10 cellular contexts compared by ENCODE assay signal in the genomic region with DNA sequence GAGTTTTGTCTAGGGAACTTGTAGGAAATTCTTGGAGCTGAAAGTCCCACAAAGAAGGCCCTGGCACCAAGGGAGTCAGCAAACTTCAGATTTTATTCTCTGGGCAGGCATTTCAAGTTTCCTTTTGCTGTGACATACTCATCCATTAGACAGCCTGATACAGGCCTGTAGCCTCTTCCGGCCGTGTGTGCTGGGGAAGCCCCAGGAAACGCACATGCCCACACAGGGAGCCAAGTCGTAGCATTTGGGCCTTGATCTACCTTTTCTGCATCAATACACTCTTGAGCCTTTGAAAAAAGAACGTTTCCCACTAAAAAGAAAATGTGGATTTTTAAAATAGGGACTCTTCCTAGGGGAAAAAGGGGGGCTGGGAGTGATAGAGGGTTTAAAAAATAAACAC. TPM values are rescaled to one million over a fixed set of nuclear protein-coding genes. Genes with fewer than 3 reads are reported as not detected.
DNase-seq lines count a peak whose midpoint lies in the region; ATAC-seq, FAIRE-seq and TF ChIP-seq lines count a peak whose summit lies in the region.
"Had no signal": no experiment of that assay in that cellular context is flagged by ENCODE, and none has a peak within 500 bp of the region (broad histone marks: within the 10 kb centered on the region; RNA-seq: fewer than 3 reads in every experiment).

No MANE protein-coding gene starts in this region.

- no peaks in the 10 kb centered on the region for H3K79me2 ChIP-seq in OCI-LY3 (ENCODE audit: low read length)

- POLR2A ChIA-PET in CD4-positive, alpha-beta T cell (lab: Charles Lee): interaction anchor here (0.8 to 2.8 kb wide), 2 partner anchors 10 to 11 kb away, joined by 3 to 15 read pairs; no protein-coding TSS in a partner anchor
- POLR2A ChIA-PET in activated naive CD8-positive, alpha-beta T cell treated with anti-CD3 and anti-CD28 coated beads, Interleukin-2, amount 10 ng/mL, durations not matched to agents 7 days and 5 days (lab: Charles Lee): no interaction called here

- H3K27ac Mint-ChIP-seq in CD4-positive, alpha-beta T cell: peak overlapping the region; percentile 75
- peak overlapping the region; percentile 87 for H3K27ac Mint-ChIP-seq in activated naive CD8-positive, alpha-beta T cell treated with anti-CD3 and anti-CD28 coated beads, Interleukin-2, amount 10 ng/mL, durations not matched to agents 7 days and 5 days

- no peak for TF ChIP-seq POLR2A in H54 (IDR thresholded peaks at IDR 0.05; ENCODE audit: low read depth, low read length)

- no peaks in the 10 kb centered on the region for H3K36me3 Mint-ChIP-seq in CD4-positive, alpha-beta T cell (ENCODE audit: low read depth)
- peaks cover 9% of the 10 kb centered on the region for H3K36me3 Mint-ChIP-seq in activated naive CD8-positive, alpha-beta T cell treated with anti-CD3 and anti-CD28 coated beads, Interleukin-2, amount 10 ng/mL, durations not matched to agents 7 days and 5 days

- no peaks in the 10 kb centered on the region for H4K20me1 ChIP-seq in OCI-LY3 (ENCODE audit: insufficient read depth, low read length)

- intact Hi-C loops in CD4-positive, alpha-beta T cell (cut with DNase I, micrococcal nuclease): no loop called here

- no peaks in the 10 kb centered on the region for H3K9me3 Mint-ChIP-seq in CD4-positive, alpha-beta T cell
- H3K9me3 Mint-ChIP-seq in activated naive CD8-positive, alpha-beta T cell treated with anti-CD3 and anti-CD28 coated beads, Interleukin-2, amount 10 ng/mL, durations not matched to agents 7 days and 5 days: peaks cover 2% of the 10 kb centered on the region

- peak; percentile 28 to 58 (median 48) for DNase-seq in CD4-positive, alpha-beta T cell
- DNase-seq in activated naive CD8-positive, alpha-beta T cell treated with anti-CD3 and anti-CD28 coated beads, Interleukin-2, amount 10 ng/mL, durations not matched to agents 7 days and 5 days: peak; percentile 38
- no peak for DNase-seq in caudate nucleus (lab: John Stamatoyannopoulos, UW)
- DNase-seq in nucleus accumbens (lab: John Stamatoyannopoulos, UW): no peak
- no peak for DNase-seq in NCI-H187 (lab: John Stamatoyannopoulos, UW)
- DNase-seq in H54 (ENCODE audit: insufficient read length, low spot score): no peak

- H3K4me2 ChIP-seq in OCI-LY3 (ENCODE audit: low read length): peak overlapping the region; percentile 36
- H3K4me2 ChIP-seq: KMS-11 had no signal

- peak overlapping the region; percentile 14 for H3K4me3 Mint-ChIP-seq in CD4-positive, alpha-beta T cell
- H3K4me3 Mint-ChIP-seq in activated naive CD8-positive, alpha-beta T cell treated with anti-CD3 and anti-CD28 coated beads, Interleukin-2, amount 10 ng/mL, durations not matched to agents 7 days and 5 days: peak overlapping the region; percentile 36

- H3K36me3 ChIP-seq in OCI-LY3 (replicated peaks; ENCODE audit: low read depth, low read length): peaks cover 10% of the 10 kb centered on the region

- H3K27me3 Mint-ChIP-seq in CD4-positive, alpha-beta T cell: no peaks in the 10 kb centered on the region
- H3K27me3 Mint-ChIP-seq in activated naive CD8-positive, alpha-beta T cell treated with anti-CD3 and anti-CD28 coated beads, Interleukin-2, amount 10 ng/mL, durations not matched to agents 7 days and 5 days: no peaks in the 10 kb centered on the region

- no peak overlapping the region for H3K4me3 ChIP-seq in OCI-LY3 (ENCODE audit: low read length)

- H3K27me3 ChIP-seq in CD4-positive, alpha-beta T cell (ENCODE audit: control insufficient read depth, insufficient read depth, low read length): no peaks in the 10 kb centered on the region
- H3K27me3 ChIP-seq in OCI-LY3 (ENCODE audit: low read depth, low read length): no peaks in the 10 kb centered on the region

- peaks cover 32% of the 10 kb centered on the region for H3K4me1 ChIP-seq in OCI-LY3 (ENCODE audit: low read length)

- H3K27ac ChIP-seq in CD4-positive, alpha-beta T cell (ENCODE audit: low read depth, low read length): peak overlapping the region; percentile 51
- peak overlapping the region; percentile 44 for H3K27ac ChIP-seq in OCI-LY3 (ENCODE audit: low read length)
- no peak overlapping the region for H3K27ac ChIP-seq in caudate nucleus (ENCODE audit: low read depth, low read length)
- H3K27ac ChIP-seq: KMS-11 had no signal

- TF ChIP-seq CTCF in CD4-positive, alpha-beta T cell (IDR thresholded peaks at IDR 0.05): no peak
- TF ChIP-seq CTCF in OCI-LY3 (IDR thresholded peaks at IDR 0.05; ENCODE audit: low read depth, low read length): no peak

- H2AFZ ChIP-seq in OCI-LY3 (ENCODE audit: low read depth, low read length): peak overlapping the region; percentile 96

- CTCF ChIA-PET in CD4-positive, alpha-beta T cell (lab: Charles Lee): no interaction called here

- peak; percentile 92 for ATAC-seq in CD4-positive, alpha-beta T cell (ENCODE audit: poor library complexity)
- ATAC-seq in GM21529 (IDR thresholded peaks at IDR 0.05; ENCODE audit: unreplicated experiment): peak; percentile 90
- ATAC-seq in activated naive CD8-positive, alpha-beta T cell treated with anti-CD3 and anti-CD28 coated beads, Interleukin-2, amount 10 ng/mL, durations not matched to agents 7 days and 5 days (ENCODE audit: low read depth): peak; percentile 95

- peaks cover 42% of the 10 kb centered on the region for H3K4me1 Mint-ChIP-seq in CD4-positive, alpha-beta T cell (ENCODE audit: low read depth)
- H3K4me1 Mint-ChIP-seq in activated naive CD8-positive, alpha-beta T cell treated with anti-CD3 and anti-CD28 coated beads, Interleukin-2, amount 10 ng/mL, durations not matched to agents 7 days and 5 days: peaks cover 30% of the 10 kb centered on the region

- H3K9me3 ChIP-seq in CD4-positive, alpha-beta T cell (ENCODE audit: control insufficient read depth, low read length): no peaks in the 10 kb centered on the region
- H3K9me3 ChIP-seq in OCI-LY3 (ENCODE audit: insufficient read depth, low read length): no peaks in the 10 kb centered on the region

- no peak for FAIRE-seq in H54 (lab: Jason Lieb, UNC)
- FAIRE-seq: bronchial epithelial cell had no signal

- peak overlapping the region; percentile 15; the same call in 1 of the 2 replicates for H3K9ac ChIP-seq in OCI-LY3 (ENCODE audit: low read length)
- H3K9ac ChIP-seq: KMS-11 had no signal

RNA-seq across cellular contexts. Expression of a gene that starts 15.0 kb away (rescaled TPM):
- total RNA-seq in CD4-positive, alpha-beta T cell: 1 to 10 TPM; 3.5 to 4.2 TPM
- total RNA-seq in activated naive CD8-positive, alpha-beta T cell treated with anti-CD3 and anti-CD28 coated beads, Interleukin-2, amount 10 ng/mL, durations not matched to agents 7 days and 5 days: 10 to 100 TPM; 35.5 to 42.4 TPM
- total RNA-seq: bronchial epithelial cell had no signal

Comparison
In these comparisons a context has a peak if more than half of its experiments do, and no peak if none do; other contexts are left out.
1. DNase-seq: peak in CD4-positive, alpha-beta T cell (10 of 10) and activated naive CD8-positive, alpha-beta T cell treated with anti-CD3 and anti-CD28 coated beads, Interleukin-2, amount 10 ng/mL, durations not matched to agents 7 days and 5 days (single experiment); none in caudate nucleus (0 of 61), nucleus accumbens (0 of 56), NCI-H187 (0 of 2) and H54 (single experiment).
2. RNA of a gene that starts 15.0 kb away (total RNA-seq): 35.5 to 42.4 TPM in activated naive CD8-positive, alpha-beta T cell treated with anti-CD3 and anti-CD28 coated beads, Interleukin-2, amount 10 ng/mL, durations not matched to agents 7 days and 5 days; 3.5 to 4.2 TPM in CD4-positive, alpha-beta T cell; every median in the first group is over 4 times any median in the second.
3. Peak in every context shown above with its lines, with median percentiles within 50 percentile points of each other: ATAC-seq.